23 cellular contexts compared by ENCODE assay signal in genomic region chr1:223116950-223117349, GRCh38. TPM values are rescaled to one million over a fixed set of nuclear protein-coding genes. Genes with fewer than 3 reads are reported as not detected.
A peak's percentile ranks its signal among the peaks of the same experiment; 100 is the strongest.
DNase-seq lines count a peak whose midpoint lies in the region; ATAC-seq and TF ChIP-seq lines count a peak whose summit lies in the region.
"Had no signal": no experiment of that assay in that cellular context is flagged by ENCODE, and none has a peak within 500 bp of the region (broad histone marks: within the 10 kb centered on the region; RNA-seq: fewer than 3 reads in every experiment).

No MANE protein-coding gene starts in this region.

- TF ChIP-seq CTCF in upper lobe of right lung (IDR thresholded peaks at IDR 0.05): no peak

- H3K9me3 ChIP-seq in neuronal stem cell (replicated peaks in 1 of 2; ENCODE audit: control insufficient read depth in 2 of 2, insufficient read depth in 1 of 2, low read depth in 1 of 2, low read length in 2 of 2) (no peaks in the 10 kb centered on the region), upper lobe of right lung (no peaks in the 10 kb centered on the region)
- H3K9me3 ChIP-seq: A549 had no signal

- no peak overlapping the region for H3K23ac ChIP-seq in neuronal stem cell (ENCODE audit: low read depth, low read length, poor library complexity)

- no peak overlapping the region for H3K27ac Mint-ChIP-seq in stimulated activated naive CD8-positive, alpha-beta T cell treated with anti-CD3 and anti-CD28 coated beads, Interleukin-15, amount 100 ng/mL, for 72 hours
- H3K27ac Mint-ChIP-seq: B cell; CD4-positive, alpha-beta T cell; CD8-positive, alpha-beta T cell had no signal

- H3K4me3 ChIP-seq in neuronal stem cell (ENCODE audit: low read length in 2 of 2) (no peak overlapping the region), upper lobe of right lung (no peak overlapping the region)
- H3K4me3 ChIP-seq: A549; BLaER1 treated with 17β-estradiol and CSF1 and Interleukin-3, amounts not matched to agents 10 nM and 100 nM; GM12878 had no signal

- no peaks in the 10 kb centered on the region for H3K79me1 ChIP-seq in neuronal stem cell (ENCODE audit: low read depth, low read length)

- no peak overlapping the region for H3K27ac ChIP-seq in neuronal stem cell (replicated peaks; ENCODE audit: low read length)
- H3K27ac ChIP-seq in upper lobe of right lung: no peak overlapping the region
- H3K27ac ChIP-seq: 22Rv1; A549; BLaER1 treated with 17β-estradiol and CSF1 and Interleukin-3, amounts not matched to agents 10 nM and 100 nM; C4-2B had no signal

- H4K91ac ChIP-seq in neuronal stem cell (ENCODE audit: low read depth, low read length, poor library complexity): no peak overlapping the region

- WGBS in neuronal stem cell (ENCODE audit: extremely low coverage in 2 of 2, insufficient read length in 2 of 2, insufficient replicate concordance in 1 of 2), 2 donors: no CpG with 5 or more reads among the region's 29 CpGs

- no peak overlapping the region for H2AFZ ChIP-seq in neuronal stem cell (ENCODE audit: low read length)

- H3K14ac ChIP-seq in neuronal stem cell (ENCODE audit: low read length): no peak overlapping the region

- H3K4ac ChIP-seq in neuronal stem cell (ENCODE audit: low read length): no peak overlapping the region

- no peak overlapping the region for H2AK5ac ChIP-seq in neuronal stem cell (ENCODE audit: low read depth, low read length)

- DNase-seq in stimulated activated naive CD8-positive, alpha-beta T cell treated with anti-CD3 and anti-CD28 coated beads, Interleukin-15, amount 100 ng/mL, for 72 hours: no peak
- no peak for DNase-seq in stimulated activated naive CD8-positive, alpha-beta T cell treated with anti-CD3 and anti-CD28 coated beads, Interleukin-15, Interleukin-2, amounts not matched to agents 100 U/mL and 50 U/mL, for 24 hours
- no peak for DNase-seq in neuronal stem cell (ENCODE audit: low spot score)
- DNase-seq in upper lobe of right lung: no peak
- DNase-seq in Kasumi-1 (lab: John Stamatoyannopoulos, UW): no peak
- DNase-seq: AML-193; CD4-positive, alpha-beta T cell; CD8-positive, alpha-beta T cell; DMS 273 treated with DMSO at 0.1 percent for 48 hours; DMS153; DMS53; DMS79; DND-41; EL; GDM1 had no signal

- H2BK15ac ChIP-seq in neuronal stem cell (ENCODE audit: low read length): peak overlapping the region; percentile 51

- no peak overlapping the region for H2BK5ac ChIP-seq in neuronal stem cell (ENCODE audit: low read length)

- H2BK12ac ChIP-seq in neuronal stem cell (ENCODE audit: low read length): no peak overlapping the region

- H4K8ac ChIP-seq in neuronal stem cell (ENCODE audit: low read depth, low read length): no peak overlapping the region

- H3K36me3 ChIP-seq in neuronal stem cell (replicated peaks in 1 of 2; ENCODE audit: control insufficient read depth in 2 of 2, insufficient read depth in 2 of 2, low read length in 2 of 2) (no peaks in the 10 kb centered on the region), upper lobe of right lung (no peaks in the 10 kb centered on the region)

- no peak overlapping the region for H3K9ac ChIP-seq in neuronal stem cell (ENCODE audit: low read depth, low read length, poor library complexity)
- H3K9ac ChIP-seq: BLaER1 treated with 17β-estradiol and CSF1 and Interleukin-3, amounts not matched to agents 10 nM and 100 nM had no signal

- H3K4me1 Mint-ChIP-seq in stimulated activated naive CD8-positive, alpha-beta T cell treated with anti-CD3 and anti-CD28 coated beads, Interleukin-15, amount 100 ng/mL, for 72 hours: no peaks in the 10 kb centered on the region
- H3K4me1 Mint-ChIP-seq: B cell had no signal

- H3K9me3 Mint-ChIP-seq in stimulated activated naive CD8-positive, alpha-beta T cell treated with anti-CD3 and anti-CD28 coated beads, Interleukin-15, amount 100 ng/mL, for 72 hours: peaks cover 4 to 6% of the 10 kb centered on the region in 2 donors
- H3K9me3 Mint-ChIP-seq: CD4-positive, alpha-beta T cell; CD8-positive, alpha-beta T cell had no signal

- H3K18ac ChIP-seq in neuronal stem cell (ENCODE audit: low read length): peak overlapping the region; percentile 22

- H3K4me3 Mint-ChIP-seq in stimulated activated naive CD8-positive, alpha-beta T cell treated with anti-CD3 and anti-CD28 coated beads, Interleukin-15, amount 100 ng/mL, for 72 hours: no peak overlapping the region
- H3K4me3 Mint-ChIP-seq: B cell; CD4-positive, alpha-beta T cell; CD8-positive, alpha-beta T cell had no signal

- intact Hi-C loops in upper lobe of right lung (cut with DNase I): no loop called here

- H3K27me3 Mint-ChIP-seq in stimulated activated naive CD8-positive, alpha-beta T cell treated with anti-CD3 and anti-CD28 coated beads, Interleukin-15, amount 100 ng/mL, for 72 hours: no peaks in the 10 kb centered on the region
- H3K27me3 Mint-ChIP-seq: CD4-positive, alpha-beta T cell had no signal

- peaks cover 0 to 2% (median 0%) of the 10 kb centered on the region in 3 experiments for H3K27me3 ChIP-seq in neuronal stem cell (ENCODE audit: control insufficient read depth in 3 of 3, insufficient read depth in 3 of 3, low read depth in 1 of 3, low read length in 3 of 3)
- H3K27me3 ChIP-seq in upper lobe of right lung: no peaks in the 10 kb centered on the region
- H3K27me3 ChIP-seq: BLaER1 treated with 17β-estradiol and CSF1 and Interleukin-3, amounts not matched to agents 10 nM and 100 nM had no signal

- no peak overlapping the region for H3K4me2 ChIP-seq in neuronal stem cell (ENCODE audit: insufficient read depth, low read length, poor library complexity, severe bottlenecking)
- H3K4me2 ChIP-seq: A549; BLaER1 treated with 17β-estradiol and CSF1 and Interleukin-3, amounts not matched to agents 10 nM and 100 nM had no signal

- ATAC-seq in stimulated activated naive CD8-positive, alpha-beta T cell treated with anti-CD3 and anti-CD28 coated beads, Interleukin-15, amount 100 ng/mL, for 72 hours: peak; percentile 59
- ATAC-seq in stimulated activated naive CD8-positive, alpha-beta T cell treated with anti-CD3 and anti-CD28 coated beads, Interleukin-15, Interleukin-2, amounts not matched to agents 100 U/mL and 50 U/mL, for 24 hours: no peak
- ATAC-seq in upper lobe of right lung: peak; percentile 12
- no peak for ATAC-seq in HG03045 (IDR thresholded peaks at IDR 0.05; ENCODE audit: unreplicated experiment)
- ATAC-seq: A549; CD8-positive, alpha-beta T cell; GM12878 had no signal

- no peaks in the 10 kb centered on the region for H3K4me1 ChIP-seq in neuronal stem cell (ENCODE audit: control insufficient read depth in 2 of 2, insufficient read depth in 1 of 2, low read depth in 1 of 2, low read length in 2 of 2)
- H3K4me1 ChIP-seq in upper lobe of right lung: peaks cover 9% of the 10 kb centered on the region
- H3K4me1 ChIP-seq: A549; BLaER1 treated with 17β-estradiol and CSF1 and Interleukin-3, amounts not matched to agents 10 nM and 100 nM had no signal

- H2BK120ac ChIP-seq in neuronal stem cell (ENCODE audit: low read depth, low read length): no peak overlapping the region

RNA-seq across cellular contexts. Expression of gene TLR5, which starts 26.1 kb away (rescaled TPM):
- 0.84 TPM for polyA plus RNA-seq in neuronal stem cell (2013, experiment 1 of 2)
- polyA plus RNA-seq in neuronal stem cell (2013, experiment 2 of 2): 1.0 TPM
- total RNA-seq in upper lobe of right lung: 22.3 TPM
- total RNA-seq: A172, B cell had no signal

Comparison
In these comparisons a context has a peak if more than half of its experiments do, and no peak if none do; other contexts are left out.
1. ATAC-seq: peak in stimulated activated naive CD8-positive, alpha-beta T cell treated with anti-CD3 and anti-CD28 coated beads, Interleukin-15, amount 100 ng/mL, for 72 hours (single experiment) and upper lobe of right lung (single experiment); none in stimulated activated naive CD8-positive, alpha-beta T cell treated with anti-CD3 and anti-CD28 coated beads, Interleukin-15, Interleukin-2, amounts not matched to agents 100 U/mL and 50 U/mL, for 24 hours (single experiment) and HG03045 (single experiment).